1 cellular context compared by ENCODE assay signal in the genomic region with DNA sequence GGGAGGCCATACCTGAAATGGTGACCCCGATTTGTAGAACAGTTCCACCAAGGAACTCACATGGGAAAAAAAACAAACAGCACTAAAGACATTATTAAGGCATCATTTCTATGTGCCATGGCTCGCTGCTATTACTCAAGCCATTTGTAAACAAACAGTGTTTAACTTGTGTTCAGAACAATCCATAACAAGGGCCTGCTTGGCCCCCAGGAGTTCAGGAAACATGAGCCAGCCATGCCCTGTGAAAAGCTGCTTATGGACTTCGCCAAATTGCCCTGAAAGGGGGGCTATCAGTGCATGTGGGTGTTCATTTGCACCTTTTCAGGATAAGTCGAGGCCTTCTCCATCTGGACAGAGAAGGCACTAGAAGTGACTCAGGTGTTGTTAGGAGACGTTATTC.
TF ChIP-seq lines count a peak whose summit lies in the region.

No MANE protein-coding gene starts in this region.

TF ChIP-seq in HepG2, 621 proteins besides CTCF, POLR2A, EP300 and RAD21 (continued from another document and continues in another):
- TF ChIP-seq ZKSCAN1 (IDR thresholded peaks at IDR 0.05; ENCODE audit: low read length), result no peak
- no peak for TF ChIP-seq MLLT10 (CRISPR knock-in tag; IDR thresholded peaks at IDR 0.05)
- TF ChIP-seq MAFG (CRISPR knock-in tag; IDR thresholded peaks at IDR 0.05), result no peak
- no peak for TF ChIP-seq ZNF343 (CRISPR knock-in tag; IDR thresholded peaks at IDR 0.05)
- TF ChIP-seq, protein P1, sequence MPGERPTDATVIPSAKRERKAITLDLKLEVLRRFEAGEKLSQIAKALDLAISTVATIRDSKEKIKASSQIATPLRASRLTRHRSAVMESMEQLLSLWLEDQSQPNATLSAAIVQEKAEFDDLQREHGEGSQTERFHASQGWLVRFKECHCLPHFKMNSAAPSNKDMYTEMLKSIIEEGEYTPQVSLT (CRISPR knock-in tag; IDR thresholded peaks at IDR 0.05; ENCODE audit: borderline replicate concordance, low read depth), result no peak
- peak; percentile 90 for TF ChIP-seq FOXA3 (CRISPR knock-in tag; IDR thresholded peaks at IDR 0.05)
- peak; percentile 58; the same call in 1 of the 2 replicates for TF ChIP-seq ERF (CRISPR knock-in tag; IDR thresholded peaks at IDR 0.05)
- TF ChIP-seq, protein P2, sequence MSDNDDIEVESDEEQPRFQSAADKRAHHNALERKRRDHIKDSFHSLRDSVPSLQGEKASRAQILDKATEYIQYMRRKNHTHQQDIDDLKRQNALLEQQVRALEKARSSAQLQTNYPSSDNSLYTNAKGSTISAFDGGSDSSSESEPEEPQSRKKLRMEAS (IDR thresholded peaks at IDR 0.05), result peak; percentile 67; the same call in 1 of the 2 replicates
- TF ChIP-seq ZNF761 (CRISPR knock-in tag; conservative IDR thresholded peaks at IDR 0.05), result no peak
- no peak for TF ChIP-seq STAT5B (CRISPR knock-in tag; IDR thresholded peaks at IDR 0.05)
- TF ChIP-seq, protein P3, sequence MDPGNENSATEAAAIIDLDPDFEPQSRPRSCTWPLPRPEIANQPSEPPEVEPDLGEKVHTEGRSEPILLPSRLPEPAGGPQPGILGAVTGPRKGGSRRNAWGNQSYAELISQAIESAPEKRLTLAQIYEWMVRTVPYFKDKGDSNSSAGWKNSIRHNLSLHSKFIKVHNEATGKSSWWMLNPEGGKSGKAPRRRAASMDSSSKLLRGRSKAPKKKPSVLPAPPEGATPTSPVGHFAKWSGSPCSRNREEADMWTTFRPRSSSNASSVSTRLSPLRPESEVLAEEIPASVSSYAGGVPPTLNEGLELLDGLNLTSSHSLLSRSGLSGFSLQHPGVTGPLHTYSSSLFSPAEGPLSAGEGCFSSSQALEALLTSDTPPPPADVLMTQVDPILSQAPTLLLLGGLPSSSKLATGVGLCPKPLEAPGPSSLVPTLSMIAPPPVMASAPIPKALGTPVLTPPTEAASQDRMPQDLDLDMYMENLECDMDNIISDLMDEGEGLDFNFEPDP (CRISPR knock-in tag; conservative IDR thresholded peaks at IDR 0.05), result no peak
- no peak for TF ChIP-seq SMAD1 (CRISPR knock-in tag; IDR thresholded peaks at IDR 0.05; ENCODE audit: borderline replicate concordance, low read depth)
- TF ChIP-seq CHD4 (IDR thresholded peaks at IDR 0.05; ENCODE audit: borderline replicate concordance, low read length), result no peak
- TF ChIP-seq, protein P4, sequence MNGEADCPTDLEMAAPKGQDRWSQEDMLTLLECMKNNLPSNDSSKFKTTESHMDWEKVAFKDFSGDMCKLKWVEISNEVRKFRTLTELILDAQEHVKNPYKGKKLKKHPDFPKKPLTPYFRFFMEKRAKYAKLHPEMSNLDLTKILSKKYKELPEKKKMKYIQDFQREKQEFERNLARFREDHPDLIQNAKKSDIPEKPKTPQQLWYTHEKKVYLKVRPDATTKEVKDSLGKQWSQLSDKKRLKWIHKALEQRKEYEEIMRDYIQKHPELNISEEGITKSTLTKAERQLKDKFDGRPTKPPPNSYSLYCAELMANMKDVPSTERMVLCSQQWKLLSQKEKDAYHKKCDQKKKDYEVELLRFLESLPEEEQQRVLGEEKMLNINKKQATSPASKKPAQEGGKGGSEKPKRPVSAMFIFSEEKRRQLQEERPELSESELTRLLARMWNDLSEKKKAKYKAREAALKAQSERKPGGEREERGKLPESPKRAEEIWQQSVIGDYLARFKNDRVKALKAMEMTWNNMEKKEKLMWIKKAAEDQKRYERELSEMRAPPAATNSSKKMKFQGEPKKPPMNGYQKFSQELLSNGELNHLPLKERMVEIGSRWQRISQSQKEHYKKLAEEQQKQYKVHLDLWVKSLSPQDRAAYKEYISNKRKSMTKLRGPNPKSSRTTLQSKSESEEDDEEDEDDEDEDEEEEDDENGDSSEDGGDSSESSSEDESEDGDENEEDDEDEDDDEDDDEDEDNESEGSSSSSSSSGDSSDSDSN (CRISPR knock-in tag; IDR thresholded peaks at IDR 0.05), result no peak
- peak; percentile 55; the same call in 1 of the 2 replicates for TF ChIP-seq THAP11 (CRISPR knock-in tag; IDR thresholded peaks at IDR 0.05)
- TF ChIP-seq SPEN (CRISPR knock-in tag; IDR thresholded peaks at IDR 0.05; ENCODE audit: low read depth), result no peak
- no peak for TF ChIP-seq PHF5A (CRISPR knock-in tag; IDR thresholded peaks at IDR 0.05; ENCODE audit: low read depth, unreplicated experiment)
- TF ChIP-seq RXRA (CRISPR knock-in tag; IDR thresholded peaks at IDR 0.05), result no peak
- TF ChIP-seq, protein P5, sequence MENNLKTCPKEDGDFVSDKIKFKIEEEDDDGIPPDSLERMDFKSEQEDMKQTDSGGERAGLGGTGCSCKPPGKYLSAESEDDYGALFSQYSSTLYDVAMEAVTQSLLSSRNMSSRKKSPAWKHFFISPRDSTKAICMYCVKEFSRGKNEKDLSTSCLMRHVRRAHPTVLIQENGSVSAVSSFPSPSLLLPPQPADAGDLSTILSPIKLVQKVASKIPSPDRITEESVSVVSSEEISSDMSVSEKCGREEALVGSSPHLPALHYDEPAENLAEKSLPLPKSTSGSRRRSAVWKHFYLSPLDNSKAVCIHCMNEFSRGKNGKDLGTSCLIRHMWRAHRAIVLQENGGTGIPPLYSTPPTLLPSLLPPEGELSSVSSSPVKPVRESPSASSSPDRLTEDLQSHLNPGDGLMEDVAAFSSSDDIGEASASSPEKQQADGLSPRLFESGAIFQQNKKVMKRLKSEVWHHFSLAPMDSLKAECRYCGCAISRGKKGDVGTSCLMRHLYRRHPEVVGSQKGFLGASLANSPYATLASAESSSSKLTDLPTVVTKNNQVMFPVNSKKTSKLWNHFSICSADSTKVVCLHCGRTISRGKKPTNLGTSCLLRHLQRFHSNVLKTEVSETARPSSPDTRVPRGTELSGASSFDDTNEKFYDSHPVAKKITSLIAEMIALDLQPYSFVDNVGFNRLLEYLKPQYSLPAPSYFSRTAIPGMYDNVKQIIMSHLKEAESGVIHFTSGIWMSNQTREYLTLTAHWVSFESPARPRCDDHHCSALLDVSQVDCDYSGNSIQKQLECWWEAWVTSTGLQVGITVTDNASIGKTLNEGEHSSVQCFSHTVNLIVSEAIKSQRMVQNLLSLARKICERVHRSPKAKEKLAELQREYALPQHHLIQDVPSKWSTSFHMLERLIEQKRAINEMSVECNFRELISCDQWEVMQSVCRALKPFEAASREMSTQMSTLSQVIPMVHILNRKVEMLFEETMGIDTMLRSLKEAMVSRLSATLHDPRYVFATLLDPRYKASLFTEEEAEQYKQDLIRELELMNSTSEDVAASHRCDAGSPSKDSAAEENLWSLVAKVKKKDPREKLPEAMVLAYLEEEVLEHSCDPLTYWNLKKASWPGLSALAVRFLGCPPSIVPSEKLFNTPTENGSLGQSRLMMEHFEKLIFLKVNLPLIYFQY (CRISPR knock-in tag; IDR thresholded peaks at IDR 0.05; ENCODE audit: borderline replicate concordance), result 0 out of 2 replicates have a peak, but pooled peaks have one; percentile 28
- TF ChIP-seq MXI1 (IDR thresholded peaks at IDR 0.05; ENCODE audit: borderline replicate concordance, low read depth, low read length), result peak; percentile 41; the same call in 1 of the 3 replicates
- no peak for TF ChIP-seq KLF13 (CRISPR knock-in tag; IDR thresholded peaks at IDR 0.05)
- TF ChIP-seq ZNF850 (CRISPR knock-in tag; conservative IDR thresholded peaks at IDR 0.05), result no peak
- TF ChIP-seq, protein P6, sequence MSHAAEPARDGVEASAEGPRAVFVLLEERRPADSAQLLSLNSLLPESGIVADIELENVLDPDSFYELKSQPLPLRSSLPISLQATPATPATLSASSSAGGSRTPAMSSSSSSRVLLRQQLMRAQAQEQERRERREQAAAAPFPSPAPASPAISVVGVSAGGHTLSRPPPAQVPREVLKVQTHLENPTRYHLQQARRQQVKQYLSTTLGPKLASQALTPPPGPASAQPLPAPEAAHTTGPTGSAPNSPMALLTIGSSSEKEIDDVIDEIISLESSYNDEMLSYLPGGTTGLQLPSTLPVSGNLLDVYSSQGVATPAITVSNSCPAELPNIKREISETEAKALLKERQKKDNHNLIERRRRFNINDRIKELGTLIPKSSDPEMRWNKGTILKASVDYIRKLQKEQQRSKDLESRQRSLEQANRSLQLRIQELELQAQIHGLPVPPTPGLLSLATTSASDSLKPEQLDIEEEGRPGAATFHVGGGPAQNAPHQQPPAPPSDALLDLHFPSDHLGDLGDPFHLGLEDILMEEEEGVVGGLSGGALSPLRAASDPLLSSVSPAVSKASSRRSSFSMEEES (CRISPR knock-in tag; IDR thresholded peaks at IDR 0.05), result 0 out of 2 replicates have a peak, but pooled peaks have one; percentile 38
- TF ChIP-seq SALL1 (CRISPR knock-in tag; IDR thresholded peaks at IDR 0.05), result peak; percentile 86
- TF ChIP-seq KLF16 (CRISPR knock-in tag; IDR thresholded peaks at IDR 0.05), result peak in 1 of 2 experiments; percentile 50; a peak in 1 of 4 replicates
- TF ChIP-seq HDAC6 (IDR thresholded peaks at IDR 0.05; ENCODE audit: low read depth, low read length), result no peak
- no peak for TF ChIP-seq GPN1 (CRISPR knock-in tag; IDR thresholded peaks at IDR 0.05; ENCODE audit: borderline replicate concordance)
- TF ChIP-seq ZNF160 (CRISPR knock-in tag; IDR thresholded peaks at IDR 0.05), result no peak
- TF ChIP-seq ZBTB8A (CRISPR knock-in tag; IDR thresholded peaks at IDR 0.05; ENCODE audit: borderline replicate concordance, low read depth), result no peak
- TF ChIP-seq, protein P7, sequence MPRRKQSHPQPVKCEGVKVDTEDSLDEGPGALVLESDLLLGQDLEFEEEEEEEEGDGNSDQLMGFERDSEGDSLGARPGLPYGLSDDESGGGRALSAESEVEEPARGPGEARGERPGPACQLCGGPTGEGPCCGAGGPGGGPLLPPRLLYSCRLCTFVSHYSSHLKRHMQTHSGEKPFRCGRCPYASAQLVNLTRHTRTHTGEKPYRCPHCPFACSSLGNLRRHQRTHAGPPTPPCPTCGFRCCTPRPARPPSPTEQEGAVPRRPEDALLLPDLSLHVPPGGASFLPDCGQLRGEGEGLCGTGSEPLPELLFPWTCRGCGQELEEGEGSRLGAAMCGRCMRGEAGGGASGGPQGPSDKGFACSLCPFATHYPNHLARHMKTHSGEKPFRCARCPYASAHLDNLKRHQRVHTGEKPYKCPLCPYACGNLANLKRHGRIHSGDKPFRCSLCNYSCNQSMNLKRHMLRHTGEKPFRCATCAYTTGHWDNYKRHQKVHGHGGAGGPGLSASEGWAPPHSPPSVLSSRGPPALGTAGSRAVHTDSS (CRISPR knock-in tag; conservative IDR thresholded peaks at IDR 0.05), result no peak
- TF ChIP-seq ZFP82 (CRISPR knock-in tag; IDR thresholded peaks at IDR 0.05; ENCODE audit: borderline replicate concordance), result no peak
- TF ChIP-seq, protein P8, sequence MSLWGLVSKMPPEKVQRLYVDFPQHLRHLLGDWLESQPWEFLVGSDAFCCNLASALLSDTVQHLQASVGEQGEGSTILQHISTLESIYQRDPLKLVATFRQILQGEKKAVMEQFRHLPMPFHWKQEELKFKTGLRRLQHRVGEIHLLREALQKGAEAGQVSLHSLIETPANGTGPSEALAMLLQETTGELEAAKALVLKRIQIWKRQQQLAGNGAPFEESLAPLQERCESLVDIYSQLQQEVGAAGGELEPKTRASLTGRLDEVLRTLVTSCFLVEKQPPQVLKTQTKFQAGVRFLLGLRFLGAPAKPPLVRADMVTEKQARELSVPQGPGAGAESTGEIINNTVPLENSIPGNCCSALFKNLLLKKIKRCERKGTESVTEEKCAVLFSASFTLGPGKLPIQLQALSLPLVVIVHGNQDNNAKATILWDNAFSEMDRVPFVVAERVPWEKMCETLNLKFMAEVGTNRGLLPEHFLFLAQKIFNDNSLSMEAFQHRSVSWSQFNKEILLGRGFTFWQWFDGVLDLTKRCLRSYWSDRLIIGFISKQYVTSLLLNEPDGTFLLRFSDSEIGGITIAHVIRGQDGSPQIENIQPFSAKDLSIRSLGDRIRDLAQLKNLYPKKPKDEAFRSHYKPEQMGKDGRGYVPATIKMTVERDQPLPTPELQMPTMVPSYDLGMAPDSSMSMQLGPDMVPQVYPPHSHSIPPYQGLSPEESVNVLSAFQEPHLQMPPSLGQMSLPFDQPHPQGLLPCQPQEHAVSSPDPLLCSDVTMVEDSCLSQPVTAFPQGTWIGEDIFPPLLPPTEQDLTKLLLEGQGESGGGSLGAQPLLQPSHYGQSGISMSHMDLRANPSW (CRISPR knock-in tag; IDR thresholded peaks at IDR 0.05; ENCODE audit: borderline replicate concordance), result no peak
- no peak for TF ChIP-seq ZNF629 (CRISPR knock-in tag; conservative IDR thresholded peaks at IDR 0.05)
- 0 out of 2 replicates have a peak, but pooled peaks have one; percentile 28 for TF ChIP-seq NR2F2 (IDR thresholded peaks at IDR 0.05; ENCODE audit: borderline replicate concordance, low read depth)
- TF ChIP-seq ZNF547 (CRISPR knock-in tag; IDR thresholded peaks at IDR 0.05), result no peak
- no peak for TF ChIP-seq IRF2 (CRISPR knock-in tag; IDR thresholded peaks at IDR 0.05)
- peak; percentile 84 for TF ChIP-seq HHEX (CRISPR knock-in tag; IDR thresholded peaks at IDR 0.05)
- no peak for TF ChIP-seq ZNF468 (CRISPR knock-in tag; IDR thresholded peaks at IDR 0.05)
- TF ChIP-seq ZZZ3 (CRISPR knock-in tag; IDR thresholded peaks at IDR 0.05; ENCODE audit: borderline replicate concordance), result no peak
- TF ChIP-seq, protein P9, sequence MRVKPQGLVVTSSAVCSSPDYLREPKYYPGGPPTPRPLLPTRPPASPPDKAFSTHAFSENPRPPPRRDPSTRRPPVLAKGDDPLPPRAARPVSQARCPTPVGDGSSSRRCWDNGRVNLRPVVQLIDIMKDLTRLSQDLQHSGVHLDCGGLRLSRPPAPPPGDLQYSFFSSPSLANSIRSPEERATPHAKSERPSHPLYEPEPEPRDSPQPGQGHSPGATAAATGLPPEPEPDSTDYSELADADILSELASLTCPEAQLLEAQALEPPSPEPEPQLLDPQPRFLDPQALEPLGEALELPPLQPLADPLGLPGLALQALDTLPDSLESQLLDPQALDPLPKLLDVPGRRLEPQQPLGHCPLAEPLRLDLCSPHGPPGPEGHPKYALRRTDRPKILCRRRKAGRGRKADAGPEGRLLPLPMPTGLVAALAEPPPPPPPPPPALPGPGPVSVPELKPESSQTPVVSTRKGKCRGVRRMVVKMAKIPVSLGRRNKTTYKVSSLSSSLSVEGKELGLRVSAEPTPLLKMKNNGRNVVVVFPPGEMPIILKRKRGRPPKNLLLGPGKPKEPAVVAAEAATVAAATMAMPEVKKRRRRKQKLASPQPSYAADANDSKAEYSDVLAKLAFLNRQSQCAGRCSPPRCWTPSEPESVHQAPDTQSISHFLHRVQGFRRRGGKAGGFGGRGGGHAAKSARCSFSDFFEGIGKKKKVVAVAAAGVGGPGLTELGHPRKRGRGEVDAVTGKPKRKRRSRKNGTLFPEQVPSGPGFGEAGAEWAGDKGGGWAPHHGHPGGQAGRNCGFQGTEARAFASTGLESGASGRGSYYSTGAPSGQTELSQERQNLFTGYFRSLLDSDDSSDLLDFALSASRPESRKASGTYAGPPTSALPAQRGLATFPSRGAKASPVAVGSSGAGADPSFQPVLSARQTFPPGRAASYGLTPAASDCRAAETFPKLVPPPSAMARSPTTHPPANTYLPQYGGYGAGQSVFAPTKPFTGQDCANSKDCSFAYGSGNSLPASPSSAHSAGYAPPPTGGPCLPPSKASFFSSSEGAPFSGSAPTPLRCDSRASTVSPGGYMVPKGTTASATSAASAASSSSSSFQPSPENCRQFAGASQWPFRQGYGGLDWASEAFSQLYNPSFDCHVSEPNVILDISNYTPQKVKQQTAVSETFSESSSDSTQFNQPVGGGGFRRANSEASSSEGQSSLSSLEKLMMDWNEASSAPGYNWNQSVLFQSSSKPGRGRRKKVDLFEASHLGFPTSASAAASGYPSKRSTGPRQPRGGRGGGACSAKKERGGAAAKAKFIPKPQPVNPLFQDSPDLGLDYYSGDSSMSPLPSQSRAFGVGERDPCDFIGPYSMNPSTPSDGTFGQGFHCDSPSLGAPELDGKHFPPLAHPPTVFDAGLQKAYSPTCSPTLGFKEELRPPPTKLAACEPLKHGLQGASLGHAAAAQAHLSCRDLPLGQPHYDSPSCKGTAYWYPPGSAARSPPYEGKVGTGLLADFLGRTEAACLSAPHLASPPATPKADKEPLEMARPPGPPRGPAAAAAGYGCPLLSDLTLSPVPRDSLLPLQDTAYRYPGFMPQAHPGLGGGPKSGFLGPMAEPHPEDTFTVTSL (CRISPR knock-in tag; IDR thresholded peaks at IDR 0.05; ENCODE audit: borderline replicate concordance), result peak; percentile 71; the same call in 1 of the 2 replicates
